ENCODE assay signal across 23 cellular contexts in the genomic region with DNA sequence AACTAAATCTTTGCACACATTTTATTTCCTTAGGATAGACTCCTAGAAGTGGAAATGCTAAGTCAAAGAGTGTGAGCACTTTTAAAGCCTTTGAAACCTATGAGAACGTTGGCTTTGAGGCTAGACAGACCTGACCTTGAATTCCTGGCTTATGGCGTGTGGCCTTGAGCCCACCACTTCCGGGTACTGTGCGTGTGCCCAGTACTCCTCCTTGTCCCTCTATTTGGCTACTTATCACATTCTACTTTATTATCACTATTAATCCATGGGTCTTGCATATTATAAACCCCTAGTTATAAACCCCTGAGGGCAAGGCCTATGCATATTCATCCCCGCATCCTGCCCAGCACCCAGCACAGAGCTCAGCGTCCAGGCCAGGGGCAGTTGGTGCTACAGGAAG. TPM values are rescaled to one million over a fixed set of nuclear protein-coding genes. Genes with fewer than 3 reads are reported as not detected.
"Had no signal": no experiment of that assay in that cellular context is flagged by ENCODE, and none has a peak within 500 bp of the region (broad histone marks: within the 10 kb centered on the region; RNA-seq: fewer than 3 reads in every experiment).

No MANE protein-coding gene starts in this region.

- DNase-seq: KBM-7, MV-4-11, NCI-H1048, NCI-H1105, NCI-H1417, NCI-H1436 treated with DMSO at 0.1 percent for 48 hours, NCI-H1694, NCI-H187 treated with DMSO at 0.1 percent for 48 hours, NCI-H2081, NCI-H2107, NCI-H2227 treated with DMSO at 0.1 percent for 48 hours, NCI-H524, NCI-H526 treated with DMSO at 0.1 percent for 48 hours, NCI-H748 treated with DMSO at 0.1 percent for 48 hours, Right ventricle myocardium superior, RPMI8226, SIG-M5 had no signal

- H3K27ac ChIP-seq: HL-60, SJSA1, SK-N-MC had no signal

- H3K9me3 ChIP-seq: SJSA1 had no signal

- H3K36me3 ChIP-seq: SJSA1 had no signal

- FAIRE-seq: RCC 7860 had no signal

- H3K4me3 ChIP-seq: SJSA1, SK-N-MC had no signal

- H3K27me3 ChIP-seq: SJSA1 had no signal

RNA-seq across cellular contexts. Expression of a gene that starts 26.0 kb away (rescaled TPM):
- total RNA-seq: MCF 10A, NCI-H460, SJSA1 had no signal

RNA-seq across cellular contexts. Expression of a gene that starts 43.4 kb away (rescaled TPM):
- total RNA-seq: Right ventricle myocardium superior had no signal
